Comparison of ENCODE assay signal across 15 cellular contexts in genomic region chr10:13685885-13686284, GRCh38.
A peak's percentile ranks its signal among the peaks of the same experiment; 100 is the strongest.
DNase-seq lines count a peak whose midpoint lies in the region; ATAC-seq and TF ChIP-seq lines count a peak whose summit lies in the region.
"Had no signal": no experiment of that assay in that cellular context is flagged by ENCODE, and none has a peak within 500 bp of the region (broad histone marks: within the 10 kb centered on the region; RNA-seq: fewer than 3 reads in every experiment).

No MANE protein-coding gene starts in this region.

- peak overlapping the region; percentile 47 for H3K9ac ChIP-seq in muscle layer of colon (ENCODE audit: low read length)

- H3K36me3 ChIP-seq in esophagus (ENCODE audit: control insufficient read depth in 2 of 2, insufficient read depth in 2 of 2, low read length in 1 of 2) (peaks cover 0 to 3% of the 10 kb centered on the region in 2 donors), muscle layer of colon (ENCODE audit: insufficient read depth, low read length) (peaks cover 18% of the 10 kb centered on the region), thyroid gland (no peaks in the 10 kb centered on the region), BE2C (no peaks in the 10 kb centered on the region)
- H3K36me3 ChIP-seq: colonic mucosa had no signal

- intact Hi-C loops in thyroid gland (cut with DNase I) = no loop called here

- peak overlapping the region; percentile 98 for H3K27ac ChIP-seq in VCaP
- H3K27ac ChIP-seq in esophagus (ENCODE audit: low read depth in 2 of 2, low read length in 1 of 2) = peak overlapping the region; percentile 53 to 72
- peak overlapping the region; percentile 62 for H3K27ac ChIP-seq in muscle layer of colon (ENCODE audit: low read depth, low read length)
- peak overlapping the region in 2 of 3 donors; percentile 7 to 34 for H3K27ac ChIP-seq in thyroid gland
- H3K27ac ChIP-seq: colonic mucosa had no signal

- no peak for ATAC-seq in GM21786 (IDR thresholded peaks at IDR 0.05; ENCODE audit: unreplicated experiment)
- ATAC-seq: HCT116, left colon had no signal

- WGBS in esophagus, 2 donors = 29 to 49% methylated on average over 5 of the region's 5 CpGs
- WGBS in thyroid gland, 2 donors = 63 to 73% methylated on average over 5 of the region's 5 CpGs

- H3K4me1 ChIP-seq in esophagus (ENCODE audit: control insufficient read depth in 2 of 2, insufficient read depth in 2 of 2, low read length in 1 of 2) (peaks cover 0 to 13% of the 10 kb centered on the region in 2 donors), muscle layer of colon (ENCODE audit: insufficient read depth, low read length) (peaks cover 55% of the 10 kb centered on the region), thyroid gland (peaks cover 6 to 11% of the 10 kb centered on the region in 2 donors), BE2C (no peaks in the 10 kb centered on the region)
- H3K4me1 ChIP-seq: colonic mucosa had no signal

- POLR2A ChIA-PET in GM10248 (lab: Yijun Ruan, JAX) = no interaction called here

- H3K27me3 ChIP-seq in esophagus (ENCODE audit: control insufficient read depth in 1 of 2, insufficient read depth in 2 of 2, low read length in 2 of 2) (no peaks in the 10 kb centered on the region), muscle layer of colon (ENCODE audit: control insufficient read depth in 1 of 2, insufficient read depth in 2 of 2, low read length in 2 of 2) (no peaks in the 10 kb centered on the region), thyroid gland (no peaks in the 10 kb centered on the region), BE2C (no peaks in the 10 kb centered on the region)
- H3K27me3 ChIP-seq: colonic mucosa had no signal

- no peaks in the 10 kb centered on the region for H3K9me3 ChIP-seq in esophagus (ENCODE audit: control insufficient read depth in 2 of 2, insufficient read depth in 1 of 2, low read depth in 1 of 2, low read length in 1 of 2)
- H3K9me3 ChIP-seq in muscle layer of colon (ENCODE audit: low read length) = no peaks in the 10 kb centered on the region
- H3K9me3 ChIP-seq in thyroid gland = no peaks in the 10 kb centered on the region
- H3K9me3 ChIP-seq in BE2C = no peaks in the 10 kb centered on the region
- H3K9me3 ChIP-seq: colonic mucosa had no signal

- no peak for TF ChIP-seq POLR2A in thyroid gland (IDR thresholded peaks at IDR 0.05)

- TF ChIP-seq CTCF in VCaP (conservative IDR thresholded peaks at IDR 0.05) (no peak), thyroid gland (IDR thresholded peaks at IDR 0.05) (no peak), BE2C (IDR thresholded peaks at IDR 0.05; ENCODE audit: low read depth, low read length) (no peak), GM10248 (IDR thresholded peaks at IDR 0.05; ENCODE audit: control extremely low read depth, extremely low read depth, low read depth, missing control alignments) (no peak)

- CTCF ChIA-PET in GM10248 (lab: Yijun Ruan, JAX) = interaction anchor here (1.0 to 2.1 kb wide), 4 partner anchors 16 to 54 kb away, joined by 3 to 8 read pairs (median 5); no protein-coding TSS in a partner anchor

- H3K4me3 ChIP-seq in esophagus (ENCODE audit: low read depth in 1 of 2, low read length in 2 of 2) (no peak overlapping the region), muscle layer of colon (ENCODE audit: low read depth in 1 of 2, low read length in 2 of 2) (no peak overlapping the region), thyroid gland (replicated peaks in 1 of 3) (no peak overlapping the region), BE2C (ENCODE audit: low read depth, low read length) (no peak overlapping the region)
- H3K4me3 ChIP-seq: colonic mucosa had no signal

- DNase-seq in thyroid gland = no peak
- DNase-seq in BE2C = no peak
- DNase-seq in GM10248 (ENCODE audit: extremely low spot score) = no peak
- no peak for DNase-seq in NCI-H2029 treated with DMSO at 0.1 percent for 48 hours (lab: John Stamatoyannopoulos, UW)
- DNase-seq: activated naive CD4-positive, alpha-beta T cell treated with anti-CD3 and anti-CD28 coated beads, Interleukin-2, amount 50 U/mL, for 16 hours; colonic mucosa; EL; NCI-H1048; NCI-H510A had no signal

Comparison
In these comparisons a context has a peak if more than half of its experiments do, and no peak if none do; other contexts are left out.
1. H3K27ac ChIP-seq: peak in every context shown above with its lines; median percentile 98 in VCaP; 62 in esophagus; 62 in muscle layer of colon; 20 in thyroid gland.